ENCODE assay signal across 8 cellular contexts in genomic region chr6:53796451-53796780, GRCh38. TPM values are rescaled to one million over a fixed set of nuclear protein-coding genes. Genes with fewer than 3 reads are reported as not detected.
DNase-seq lines count a peak whose midpoint lies in the region; ATAC-seq and TF ChIP-seq lines count a peak whose summit lies in the region.

No MANE protein-coding gene starts in this region.

- H3K27ac ChIP-seq in CD4-positive, alpha-beta T cell (ENCODE audit: low read depth, low read length), result no peak overlapping the region
- H3K27ac ChIP-seq in OCI-LY7 (ENCODE audit: low read depth, low read length, poor library complexity, severe bottlenecking), result no peak overlapping the region
- H3K27ac ChIP-seq in neuronal stem cell (replicated peaks; ENCODE audit: low read length), result no peak overlapping the region

- no peak overlapping the region for H4K91ac ChIP-seq in neuronal stem cell (ENCODE audit: low read depth, low read length, poor library complexity)

- no CpG with 5 or more reads among the region's 3 CpGs for WGBS in neuronal stem cell (ENCODE audit: extremely low coverage in 2 of 2, insufficient read length in 2 of 2, insufficient replicate concordance in 1 of 2), 2 donors

- H3K36me3 ChIP-seq in OCI-LY7 (ENCODE audit: insufficient read depth, low read length), result no peaks in the 10 kb centered on the region
- H3K36me3 ChIP-seq in endocrine pancreas (ENCODE audit: control insufficient read depth, insufficient read depth, low read length), result no peaks in the 10 kb centered on the region
- H3K36me3 ChIP-seq in neuronal stem cell (replicated peaks in 1 of 2; ENCODE audit: control insufficient read depth in 2 of 2, insufficient read depth in 2 of 2, low read length in 2 of 2), result no peaks in the 10 kb centered on the region

- H2AFZ ChIP-seq in OCI-LY7 (ENCODE audit: low read length) (peak overlapping the region; percentile 99; the same call in 1 of the 2 replicates), neuronal stem cell (ENCODE audit: low read length) (peak overlapping the region; percentile 94)

- ATAC-seq in CD4-positive, alpha-beta T cell (ENCODE audit: poor library complexity), result no peak
- ATAC-seq in GM19397 (IDR thresholded peaks at IDR 0.05; ENCODE audit: unreplicated experiment), result no peak
- no peak for ATAC-seq in GM18502 (IDR thresholded peaks at IDR 0.05; ENCODE audit: poor library complexity, unreplicated experiment)
- ATAC-seq in HG02623 (IDR thresholded peaks at IDR 0.05; ENCODE audit: unreplicated experiment), result no peak

- H3K14ac ChIP-seq in neuronal stem cell (ENCODE audit: low read length), result no peak overlapping the region

- no peak overlapping the region for H2BK5ac ChIP-seq in neuronal stem cell (ENCODE audit: low read length)

- H2BK15ac ChIP-seq in neuronal stem cell (ENCODE audit: low read length), result no peak overlapping the region

- peaks cover 34% of the 10 kb centered on the region for H3K4me1 Mint-ChIP-seq in CD4-positive, alpha-beta T cell (ENCODE audit: low read depth)

- H3K4me1 ChIP-seq in OCI-LY7 (ENCODE audit: insufficient read depth, low read length, poor library complexity, severe bottlenecking) (peaks cover 24% of the 10 kb centered on the region), endocrine pancreas (ENCODE audit: control insufficient read depth, insufficient read depth, low read length) (no peaks in the 10 kb centered on the region), neuronal stem cell (ENCODE audit: control insufficient read depth in 2 of 2, insufficient read depth in 1 of 2, low read depth in 1 of 2, low read length in 2 of 2) (peaks cover 3 to 6% of the 10 kb centered on the region in 2 donors)

- no peak overlapping the region for H3K18ac ChIP-seq in neuronal stem cell (ENCODE audit: low read length)

- BruUV-seq in OCI-LY7 (replicated peaks; lab: Mats Ljungman, UMichigan), result TSS peak; percentile 48

- H3K4me2 ChIP-seq in OCI-LY7 (ENCODE audit: low read length), result peak overlapping the region; percentile 97
- peak overlapping the region; percentile 90 for H3K4me2 ChIP-seq in neuronal stem cell (ENCODE audit: insufficient read depth, low read length, poor library complexity, severe bottlenecking)

- H3K23ac ChIP-seq in neuronal stem cell (ENCODE audit: low read depth, low read length, poor library complexity), result no peak overlapping the region

- no peak for DNase-seq in CD4-positive, alpha-beta T cell
- DNase-seq in OCI-LY7 (ENCODE audit: low spot score), result no peak
- DNase-seq in neuronal stem cell (ENCODE audit: low spot score), result no peak
- DNase-seq in NCI-H2196 (lab: John Stamatoyannopoulos, UW; ENCODE audit: unreplicated experiment), result no peak

- H3K9me2 ChIP-seq in OCI-LY7 (ENCODE audit: insufficient read depth, low read length), result no peaks in the 10 kb centered on the region

- intact Hi-C loops in CD4-positive, alpha-beta T cell (cut with DNase I, micrococcal nuclease), result loop anchor here (10.0 kb wide), 3 partner anchors 252 to 1372 kb away; partner anchors contain the start of genes EFHC1 (in 1 of the 2) and GCLC (in 1 of the 2)
- intact Hi-C loops in OCI-LY7 (cut with micrococcal nuclease; ENCODE audit: unreplicated experiment), result no loop called here

- peak overlapping the region; percentile 77 for H3K9ac ChIP-seq in endocrine pancreas (ENCODE audit: control insufficient read depth, insufficient read depth, low read length)
- no peak overlapping the region for H3K9ac ChIP-seq in neuronal stem cell (ENCODE audit: low read depth, low read length, poor library complexity)

- no peak overlapping the region for H2BK120ac ChIP-seq in neuronal stem cell (ENCODE audit: low read depth, low read length)

- H3K9me3 Mint-ChIP-seq in CD4-positive, alpha-beta T cell, result no peaks in the 10 kb centered on the region

- H3K27ac Mint-ChIP-seq in CD4-positive, alpha-beta T cell, result peak overlapping the region; percentile 4

- H2BK12ac ChIP-seq in neuronal stem cell (ENCODE audit: low read length), result no peak overlapping the region

- H3K27me3 Mint-ChIP-seq in CD4-positive, alpha-beta T cell, result peaks cover 4% of the 10 kb centered on the region

- no peaks in the 10 kb centered on the region; the same call in 1 of the 2 replicates for H3K79me2 ChIP-seq in OCI-LY7 (ENCODE audit: insufficient read depth, low read depth, low read length)

- H2AK5ac ChIP-seq in neuronal stem cell (ENCODE audit: low read depth, low read length), result no peak overlapping the region

- H3K4ac ChIP-seq in neuronal stem cell (ENCODE audit: low read length), result no peak overlapping the region

- CTCF ChIA-PET in CD4-positive, alpha-beta T cell (lab: Charles Lee), result no interaction called here
- CTCF ChIA-PET in OCI-LY7 (lab: Charles Lee; ENCODE audit: unreplicated experiment), result no interaction called here

- H3K9me3 ChIP-seq in CD4-positive, alpha-beta T cell (ENCODE audit: control insufficient read depth, low read length), result no peaks in the 10 kb centered on the region
- H3K9me3 ChIP-seq in OCI-LY7 (ENCODE audit: low read length) (no peaks in the 10 kb centered on the region), endocrine pancreas (ENCODE audit: control insufficient read depth, low read length) (no peaks in the 10 kb centered on the region), neuronal stem cell (replicated peaks in 1 of 2; ENCODE audit: control insufficient read depth in 2 of 2, insufficient read depth in 1 of 2, low read depth in 1 of 2, low read length in 2 of 2) (no peaks in the 10 kb centered on the region)

- H3K36me3 Mint-ChIP-seq in CD4-positive, alpha-beta T cell (ENCODE audit: low read depth), result peaks cover 5% of the 10 kb centered on the region

- no peaks in the 10 kb centered on the region for H3K79me1 ChIP-seq in neuronal stem cell (ENCODE audit: low read depth, low read length)

- TF ChIP-seq CTCF in CD4-positive, alpha-beta T cell (IDR thresholded peaks at IDR 0.05), result no peak
- no peak for TF ChIP-seq CTCF in OCI-LY7 (conservative IDR thresholded peaks at IDR 0.05; ENCODE audit: low read length)

- H4K8ac ChIP-seq in neuronal stem cell (ENCODE audit: low read depth, low read length), result no peak overlapping the region

- H3K4me3 ChIP-seq in OCI-LY7 (ENCODE audit: low read depth, low read length, poor library complexity, severe bottlenecking) (peak overlapping the region; percentile 84), endocrine pancreas (ENCODE audit: control insufficient read depth, insufficient read depth, low read length) (peak overlapping the region; percentile 86), neuronal stem cell (ENCODE audit: low read length in 2 of 2) (peak overlapping the region; percentile 81 to 90)

- POLR2A ChIA-PET in CD4-positive, alpha-beta T cell (lab: Charles Lee), result no interaction called here
- POLR2A ChIA-PET in OCI-LY7 (lab: Charles Lee), result interaction anchor here (1.0 to 1.3 kb wide), 3 partner anchors 8 to 20 kb away, joined by 3 read pairs; no protein-coding TSS in a partner anchor

- peak overlapping the region; percentile 97 for H3K4me3 Mint-ChIP-seq in CD4-positive, alpha-beta T cell

- 0 out of 2 replicates have a peak, but pooled peaks cover 3% of the 10 kb centered on the region for H4K20me1 ChIP-seq in OCI-LY7 (ENCODE audit: insufficient read depth, low read length)

- H3K27me3 ChIP-seq in CD4-positive, alpha-beta T cell (ENCODE audit: control insufficient read depth, insufficient read depth, low read length), result peaks cover 6% of the 10 kb centered on the region
- H3K27me3 ChIP-seq in endocrine pancreas (ENCODE audit: control insufficient read depth, insufficient read depth, low read length), result no peaks in the 10 kb centered on the region
- H3K27me3 ChIP-seq in neuronal stem cell (ENCODE audit: control insufficient read depth in 3 of 3, insufficient read depth in 3 of 3, low read depth in 1 of 3, low read length in 3 of 3), result peaks cover 0 to 3% (median 2%) of the 10 kb centered on the region in 3 experiments

RNA-seq across cellular contexts. Expression of gene LRRC1, which starts 1.6 kb away (rescaled TPM):
- total RNA-seq in CD4-positive, alpha-beta T cell, result 1 to 10 TPM in 1 of 2 experiments, under 1 TPM in 1; 0.78 to 1.1 TPM
- 7.0 and 8.2 TPM in 2 replicates for total RNA-seq in OCI-LY7 (2014; rRNA removed; shearing (Covaris generic))
- 6.6 and 8.4 TPM in 2 replicates for total RNA-seq in OCI-LY7 (2022)
- polyA plus RNA-seq in neuronal stem cell (2013, experiment 1 of 2), result 7.5 TPM
- 7.4 TPM for polyA plus RNA-seq in neuronal stem cell (2013, experiment 2 of 2)
